Comparison of ENCODE assay signal across 1 cellular context in genomic region chr15:56346414-56346813, GRCh38.
TF ChIP-seq lines count a peak whose summit lies in the region.

No MANE protein-coding gene starts in this region.

TF ChIP-seq in A549, 52 proteins besides CTCF, POLR2A, EP300 and RAD21 (continued from another document):
- no peak for TF ChIP-seq REST (IDR thresholded peaks at IDR 0.05)
